15 cellular contexts compared by ENCODE assay signal in genomic region chr1:179128520-179128919, GRCh38. TPM values are rescaled to one million over a fixed set of nuclear protein-coding genes. Genes with fewer than 3 reads are reported as not detected.
DNase-seq lines count a peak whose midpoint lies in the region; ATAC-seq and TF ChIP-seq lines count a peak whose summit lies in the region.
"Had no signal": no experiment of that assay in that cellular context is flagged by ENCODE, and none has a peak within 500 bp of the region (broad histone marks: within the 10 kb centered on the region; RNA-seq: fewer than 3 reads in every experiment).

No MANE protein-coding gene starts in this region.

- H4K20me1 ChIP-seq in GM23248 (ENCODE audit: insufficient read depth), result no peaks in the 10 kb centered on the region

- peaks cover 81% of the 10 kb centered on the region for H3F3A ChIP-seq in GM23248 (ENCODE audit: insufficient read depth)

- H3K9ac ChIP-seq in GM23248, result peak overlapping the region; percentile 40; the same call in 1 of the 2 replicates

- no peak overlapping the region for H2AFZ ChIP-seq in GM23248

- H3K4me2 ChIP-seq in GM23248 (ENCODE audit: unreplicated experiment), result peak overlapping the region; percentile 48

- H3K27ac ChIP-seq in GM23248, result peak overlapping the region; percentile 82
- H3K27ac ChIP-seq in ascending aorta, result peak overlapping the region; percentile 27 to 77
- peak overlapping the region; percentile 44 for H3K27ac ChIP-seq in mesodermal cell (ENCODE audit: low read depth, low read length, severe bottlenecking)
- H3K27ac ChIP-seq: cardiac muscle cell had no signal

- H3K9me3 ChIP-seq in GM23248 (ENCODE audit: low read depth) (no peaks in the 10 kb centered on the region), ascending aorta (no peaks in the 10 kb centered on the region), mesodermal cell (ENCODE audit: control insufficient read depth, low read length) (no peaks in the 10 kb centered on the region)
- H3K9me3 ChIP-seq: Caco-2, gastrocnemius medialis had no signal

- in situ Hi-C loops in GM23248 (cut with MboI), result no loop called here

- H3K4me3 ChIP-seq in GM23248, result no peak overlapping the region
- H3K4me3 ChIP-seq in ascending aorta, result no peak overlapping the region
- H3K4me3 ChIP-seq in mesodermal cell (ENCODE audit: extremely low read depth, insufficient read depth, low read length, poor library complexity, severe bottlenecking), result no peak overlapping the region
- H3K4me3 ChIP-seq: cardiac muscle cell had no signal

- no peaks in the 10 kb centered on the region for H3K27me3 ChIP-seq in GM23248 (replicated peaks; ENCODE audit: insufficient read depth)
- no peaks in the 10 kb centered on the region for H3K27me3 ChIP-seq in ascending aorta
- H3K27me3 ChIP-seq: cardiac muscle cell, gastrocnemius medialis had no signal

- TF ChIP-seq CTCF in ascending aorta (IDR thresholded peaks at IDR 0.05), result no peak

- no peak for ATAC-seq in GM18868 (IDR thresholded peaks at IDR 0.05; ENCODE audit: unreplicated experiment)
- ATAC-seq: gastrocnemius medialis, right cardiac atrium had no signal

- intact Hi-C loops in ascending aorta (cut with DNase I), result loop anchor here (5.0 kb wide), 1 partner anchor 49 kb away; no protein-coding TSS in a partner anchor

- peaks cover 75% of the 10 kb centered on the region for H3K4me1 ChIP-seq in GM23248 (ENCODE audit: insufficient read depth)
- H3K4me1 ChIP-seq in ascending aorta, result peaks cover 0 to 24% of the 10 kb centered on the region in 2 donors
- H3K4me1 ChIP-seq in mesodermal cell (ENCODE audit: control insufficient read depth, insufficient read depth, low read length, poor library complexity, severe bottlenecking), result peaks cover 24% of the 10 kb centered on the region

- DNase-seq in DMS53 (lab: John Stamatoyannopoulos, UW), result peak; percentile 37
- DNase-seq in DMS53 treated with DMSO at 0.1 percent for 48 hours (lab: John Stamatoyannopoulos, UW; ENCODE audit: unreplicated experiment), result no peak
- DNase-seq in GM23248, result no peak
- no peak for DNase-seq in ascending aorta (ENCODE audit: low spot score in 2 of 2)
- DNase-seq in DMS153 (lab: John Stamatoyannopoulos, UW), result no peak
- DNase-seq in CD1c-positive myeloid dendritic cell (ENCODE audit: extremely low spot score), result no peak
- DNase-seq: gastrocnemius medialis; KG1; NCI-H1436 treated with DMSO at 0.1 percent for 48 hours; right cardiac atrium; stimulated activated CD4-positive, alpha-beta T cell treated with anti-CD3 and anti-CD28 coated beads, Interleukin-4, amount 100 ng/mL, for 24 hours had no signal

- H3K36me3 ChIP-seq in GM23248 (ENCODE audit: low read depth) (peaks cover 53% of the 10 kb centered on the region), ascending aorta (peaks cover 0 to 9% of the 10 kb centered on the region in 2 donors), mesodermal cell (ENCODE audit: control insufficient read depth, insufficient read depth, low read length) (peaks cover 49% of the 10 kb centered on the region)

- 96 to 97% methylated on average over 4 of the region's 4 CpGs for WGBS in GM23248 (ENCODE audit: low coverage in 1 of 2, low lambda C conversion rate in 2 of 2, missing lambda C conversion rate in 2 of 2), 2 experiments
- WGBS in mesodermal cell (ENCODE audit: insufficient coverage in 2 of 2), 2 experiments, result 98% methylated on average over 4 of the region's 4 CpGs; no CpG with 5 or more reads in 1 of the 2 experiments

- H3K79me2 ChIP-seq in GM23248 (ENCODE audit: insufficient read depth), result peaks cover 99% of the 10 kb centered on the region

- H3K9me2 ChIP-seq in GM23248 (ENCODE audit: insufficient read depth), result no peaks in the 10 kb centered on the region

RNA-seq across cellular contexts. Expression of gene TOR3A, which starts 46.6 kb away (rescaled TPM):
- total RNA-seq in GM23248 (2014; rRNA removed; shearing (Covaris generic)), result 44.8 and 45.5 TPM in 2 replicates
- 22.2 and 25.1 TPM in 2 replicates for polyA plus RNA-seq in GM23248 (2016; fragmentation: Nextera tagmentation; extraction: Ambion mirVana)
- 109 TPM for total RNA-seq in ascending aorta
- polyA plus RNA-seq in mesodermal cell (2013, experiment 1 of 2), result 10.9 TPM
- polyA plus RNA-seq in mesodermal cell (2013, experiment 2 of 2), result 9.5 TPM
